ENCODE assay signal across 25 cellular contexts in genomic region chr18:55650363-55650870, GRCh38.
DNase-seq lines count a peak whose midpoint lies in the region; TF ChIP-seq lines count a peak whose summit lies in the region.
"Had no signal": no experiment of that assay in that cellular context is flagged by ENCODE, and none has a peak within 500 bp of the region (broad histone marks: within the 10 kb centered on the region; RNA-seq: fewer than 3 reads in every experiment).

No MANE protein-coding gene starts in this region.

- H3K4ac ChIP-seq in trophoblast cell (ENCODE audit: low read depth, low read length), result no peak overlapping the region

- H2AFZ ChIP-seq in trophoblast cell (ENCODE audit: insufficient read depth, low read length, poor library complexity), result no peak overlapping the region

- H2BK120ac ChIP-seq in trophoblast cell (ENCODE audit: insufficient read depth, low read length, poor library complexity), result no peak overlapping the region

- H3K27ac ChIP-seq in trophoblast cell (ENCODE audit: low read depth, low read length), result no peak overlapping the region
- H3K27ac ChIP-seq in endodermal cell (ENCODE audit: low read depth, low read length), result no peak overlapping the region
- H3K27ac ChIP-seq: esophagus muscularis mucosa, transverse colon had no signal

- H3K9ac ChIP-seq in trophoblast cell (ENCODE audit: low read length), result no peak overlapping the region
- no peak overlapping the region for H3K9ac ChIP-seq in endodermal cell (ENCODE audit: extremely low read depth, low read length, poor library complexity, severe bottlenecking)

- H3K4me1 Mint-ChIP-seq in endodermal cell, result no peaks in the 10 kb centered on the region
- H3K4me1 Mint-ChIP-seq: activated T-helper 17 cell treated with anti-CD3 and anti-CD28 coated beads, Interleukin-2, amount 50 U/mL, for 72 hours; CD4-positive, alpha-beta memory T cell had no signal

- no peaks in the 10 kb centered on the region for H3K27me3 ChIP-seq in trophoblast cell (ENCODE audit: insufficient read depth, low read length)
- H3K27me3 ChIP-seq in endodermal cell (ENCODE audit: control insufficient read depth, insufficient read depth, low read length, poor library complexity, severe bottlenecking), result no peaks in the 10 kb centered on the region
- H3K27me3 ChIP-seq in BE2C, result no peaks in the 10 kb centered on the region
- H3K27me3 ChIP-seq: esophagus muscularis mucosa, transverse colon had no signal

- H3K27me3 Mint-ChIP-seq in endodermal cell (ENCODE audit: insufficient read depth), result peaks cover 2% of the 10 kb centered on the region
- H3K27me3 Mint-ChIP-seq: activated T-helper 17 cell treated with anti-CD3 and anti-CD28 coated beads, Interleukin-2, amount 50 U/mL, for 72 hours; CD4-positive, alpha-beta memory T cell had no signal

- H3K9me3 Mint-ChIP-seq in endodermal cell, result no peaks in the 10 kb centered on the region

- H3K9me3 ChIP-seq in trophoblast cell (ENCODE audit: insufficient read depth, low read depth, low read length), result no peaks in the 10 kb centered on the region
- H3K9me3 ChIP-seq in endodermal cell (ENCODE audit: control insufficient read depth, low read length), result no peaks in the 10 kb centered on the region
- no peaks in the 10 kb centered on the region for H3K9me3 ChIP-seq in BE2C
- H3K9me3 ChIP-seq: esophagus muscularis mucosa, transverse colon had no signal

- no peak overlapping the region for H4K12ac ChIP-seq in trophoblast cell (ENCODE audit: low read depth, low read length)

- H2AK5ac ChIP-seq in trophoblast cell (ENCODE audit: low read length), result no peak overlapping the region

- H3K4me1 ChIP-seq in trophoblast cell (ENCODE audit: control insufficient read depth in 1 of 2, insufficient read depth in 2 of 2, low read length in 2 of 2), result peaks cover 2 to 4% of the 10 kb centered on the region in 2 experiments
- no peaks in the 10 kb centered on the region for H3K4me1 ChIP-seq in endodermal cell (ENCODE audit: control insufficient read depth, insufficient read depth, low read length)
- no peaks in the 10 kb centered on the region for H3K4me1 ChIP-seq in BE2C
- H3K4me1 ChIP-seq: esophagus muscularis mucosa, transverse colon had no signal

- H3K4me3 Mint-ChIP-seq in endodermal cell, result no peak overlapping the region
- H3K4me3 Mint-ChIP-seq: activated T-helper 17 cell treated with anti-CD3 and anti-CD28 coated beads, Interleukin-2, amount 50 U/mL, for 72 hours; CD4-positive, alpha-beta memory T cell had no signal

- no peak overlapping the region for H3K27ac Mint-ChIP-seq in endodermal cell
- H3K27ac Mint-ChIP-seq: activated naive CD4-positive, alpha-beta T cell treated with anti-CD3 and anti-CD28 coated beads, Interleukin-2, amount 50 U/mL, for 72 hours; activated T-helper 17 cell treated with anti-CD3 and anti-CD28 coated beads, Interleukin-2, amount 50 U/mL, for 72 hours; CD4-positive, alpha-beta memory T cell had no signal

- H3K79me2 ChIP-seq in trophoblast cell (ENCODE audit: control insufficient read depth, insufficient read depth, low read length, poor library complexity), result no peaks in the 10 kb centered on the region

- TF ChIP-seq CTCF in fibroblast of pulmonary artery (IDR thresholded peaks at IDR 0.05; ENCODE audit: low read length, missing control alignments), result no peak
- TF ChIP-seq CTCF in endodermal cell (conservative IDR thresholded peaks at IDR 0.05), result no peak
- no peak for TF ChIP-seq CTCF in BE2C (IDR thresholded peaks at IDR 0.05; ENCODE audit: low read depth, low read length)

- no CpG with 5 or more reads among the region's 4 CpGs for WGBS in trophoblast cell (ENCODE audit: extremely low coverage, insufficient coverage, insufficient read length)
- 90 to 97% methylated on average over 3 to 4 of the region's 4 CpGs for WGBS in endodermal cell (ENCODE audit: insufficient coverage in 1 of 2, insufficient read length in 1 of 2), 2 experiments

- H3K36me3 ChIP-seq in trophoblast cell (ENCODE audit: control insufficient read depth in 1 of 2, insufficient read depth in 2 of 2, low read length in 2 of 2) (no peaks in the 10 kb centered on the region), endodermal cell (ENCODE audit: control insufficient read depth, insufficient read depth, low read length) (no peaks in the 10 kb centered on the region), BE2C (no peaks in the 10 kb centered on the region)
- H3K36me3 ChIP-seq: esophagus muscularis mucosa, transverse colon had no signal

- peak; percentile 43 for DNase-seq in HT1080 (ENCODE audit: low read depth)
- DNase-seq in amniotic epithelial cell (ENCODE audit: low read depth), result peak; percentile 23
- DNase-seq in fibroblast of pulmonary artery (ENCODE audit: low read depth), result peak; percentile 17
- peak; percentile 32 to 36 for DNase-seq in trophoblast cell
- no peak for DNase-seq in cortex of kidney (lab: John Stamatoyannopoulos, UW)
- DNase-seq in endodermal cell, result no peak
- no peak for DNase-seq in BE2C
- DNase-seq in NCI-H345 treated with DMSO at 0.1 percent for 48 hours (lab: John Stamatoyannopoulos, UW; ENCODE audit: unreplicated experiment), result no peak
- DNase-seq: activated CD4-positive, alpha-beta T cell treated with anti-CD3 and anti-CD28 coated beads, Interleukin-2, amount 50 U/mL, for 48 hours; activated CD4-positive, CD25-positive, alpha-beta regulatory T cell; activated CD8-positive, alpha-beta memory T cell treated with anti-CD3 and anti-CD28 coated beads, Interleukin-2, amount 50 U/mL, for 4 hours; CD4-positive, alpha-beta memory T cell; DMS 273 treated with DMSO at 0.1 percent for 48 hours; effector CD8-positive, alpha-beta T cell; GOT3; KG1; NCI-H1694 treated with DMSO at 0.1 percent for 48 hours; NCI-H748 treated with DMSO at 0.1 percent for 48 hours; stimulated activated CD8-positive, alpha-beta memory T cell treated with anti-CD3 and anti-CD28 coated beads, Interleukin-4, amount 100 ng/mL, for 48 hours; T-helper 9 cell; transverse colon had no signal

- no peak overlapping the region for H4K8ac ChIP-seq in trophoblast cell (ENCODE audit: low read depth, low read length)

- no peak overlapping the region for H3K23ac ChIP-seq in trophoblast cell (ENCODE audit: low read length)

- H4K91ac ChIP-seq in trophoblast cell (ENCODE audit: low read depth, low read length), result no peak overlapping the region

- H3K14ac ChIP-seq in trophoblast cell (ENCODE audit: low read length), result no peak overlapping the region

- no peak overlapping the region for H3K18ac ChIP-seq in trophoblast cell (ENCODE audit: low read length)

- H3K4me3 ChIP-seq in fibroblast of pulmonary artery (replicated peaks; ENCODE audit: low read depth, low read length), result no peak overlapping the region
- H3K4me3 ChIP-seq in trophoblast cell (ENCODE audit: low read depth, low read length), result no peak overlapping the region
- H3K4me3 ChIP-seq in endodermal cell (ENCODE audit: low read length), result no peak overlapping the region
- no peak overlapping the region for H3K4me3 ChIP-seq in BE2C (ENCODE audit: low read depth, low read length)
- H3K4me3 ChIP-seq: esophagus muscularis mucosa, lung, transverse colon had no signal

- no peak overlapping the region for H2BK12ac ChIP-seq in trophoblast cell (ENCODE audit: low read length)

- no peaks in the 10 kb centered on the region for H3K36me3 Mint-ChIP-seq in endodermal cell (ENCODE audit: low read depth)
- H3K36me3 Mint-ChIP-seq: activated naive CD4-positive, alpha-beta T cell treated with anti-CD3 and anti-CD28 coated beads, Interleukin-2, amount 50 U/mL, for 72 hours; CD4-positive, alpha-beta memory T cell had no signal

- H2BK5ac ChIP-seq in trophoblast cell (ENCODE audit: low read depth, low read length, poor library complexity), result no peak overlapping the region

- H3K79me1 ChIP-seq in trophoblast cell (ENCODE audit: low read length), result no peaks in the 10 kb centered on the region

- no peak overlapping the region for H3K4me2 ChIP-seq in trophoblast cell (ENCODE audit: low read length)

Comparison
In these comparisons a context has a peak if more than half of its experiments do, and no peak if none do; other contexts are left out.
1. DNase-seq: peak in HT1080 (single experiment), amniotic epithelial cell (single experiment), fibroblast of pulmonary artery (single experiment) and trophoblast cell (2 of 2); none in cortex of kidney (single experiment), endodermal cell (single experiment), BE2C (single experiment) and NCI-H345 treated with DMSO at 0.1 percent for 48 hours (single experiment).